7 cellular contexts compared by ENCODE assay signal in the genomic region with DNA sequence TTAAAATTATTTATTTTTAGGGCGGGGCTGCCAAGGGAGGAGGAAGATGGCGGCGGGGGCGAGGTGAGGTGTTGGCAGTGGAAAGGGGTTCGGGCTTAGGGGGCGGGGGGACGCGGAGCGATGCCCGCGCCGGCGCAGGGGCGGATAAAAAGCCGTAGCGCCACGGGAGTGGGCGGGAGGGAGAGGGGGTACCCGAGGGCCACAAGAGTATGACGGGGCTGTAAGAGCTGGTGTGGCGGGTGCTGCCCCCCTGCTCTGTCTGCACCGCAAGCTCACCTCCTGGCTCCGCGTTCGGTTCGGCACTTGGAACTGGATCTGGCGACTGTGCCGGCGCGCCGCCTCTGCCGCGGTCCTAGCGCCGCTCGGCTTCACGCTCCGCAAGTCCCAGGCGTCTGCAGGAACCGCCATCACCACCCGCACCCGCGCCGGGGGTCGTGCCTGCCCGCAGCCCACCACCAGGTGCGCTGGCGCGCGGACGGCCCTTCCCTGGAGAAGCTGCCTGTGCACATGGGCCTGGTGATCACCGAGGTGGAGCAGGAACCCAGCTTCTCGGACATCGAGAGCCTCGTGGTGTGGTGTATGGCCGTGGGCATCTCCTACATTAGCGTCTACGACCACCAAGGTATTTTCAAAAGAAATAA.
DNase-seq lines count a peak whose midpoint lies in the region; ATAC-seq and TF ChIP-seq lines count a peak whose summit lies in the region.

No MANE protein-coding gene starts in this region.

- BruUV-seq in Panc1 (replicated peaks; lab: Mats Ljungman, UMichigan) = no TSS peak

- in situ Hi-C loops in Panc1 (cut with HindIII; ENCODE audit: low pct_unique_long_range_greater_than_20kb, low sequenced_read_pairs) = no loop called here

- POLR2A ChIA-PET in GM10248 (lab: Yijun Ruan, JAX) (no interaction called here), Panc1 (lab: Charles Lee) (no interaction called here)

- peaks cover 9% of the 10 kb centered on the region for H3K36me3 Mint-ChIP-seq in type B pancreatic cell

- no peaks in the 10 kb centered on the region for H3K27me3 Mint-ChIP-seq in type B pancreatic cell

- intact Hi-C loops in Panc1 (cut with micrococcal nuclease; ENCODE audit: unreplicated experiment) = no loop called here

- 3 to 6% methylated on average over 19 to 38 of the region's 58 CpGs for WGBS in mesodermal cell (ENCODE audit: insufficient coverage in 2 of 2), 2 experiments

- no peaks in the 10 kb centered on the region for H3K9me3 ChIP-seq in Panc1 (ENCODE audit: control insufficient read depth, insufficient read depth, low read depth, low read length)
- H3K9me3 ChIP-seq in mesodermal cell (ENCODE audit: control insufficient read depth, low read length) = no peaks in the 10 kb centered on the region

- DNase-seq in GM10248 (ENCODE audit: extremely low spot score) = peak; percentile 26
- DNase-seq in Panc1 (ENCODE audit: low read depth, low spot score) = no peak
- DNase-seq in epithelial cell of esophagus (ENCODE audit: low read depth) = peak; percentile 53
- DNase-seq in type B pancreatic cell (ENCODE audit: extremely low spot score, unreplicated experiment) = peak; percentile 84
- no peak for DNase-seq in COLO829 (ENCODE audit: low spot score)

- H3K4me1 ChIP-seq in Panc1 (ENCODE audit: control insufficient read depth, insufficient read depth, low read length) = no peaks in the 10 kb centered on the region
- no peaks in the 10 kb centered on the region for H3K4me1 ChIP-seq in mesodermal cell (ENCODE audit: control insufficient read depth, insufficient read depth, low read length, poor library complexity, severe bottlenecking)

- H3K4me3 ChIP-seq in Panc1 (ENCODE audit: low read depth in 2 of 2, low read length in 2 of 2) (peak overlapping the region; percentile 45 to 55), epithelial cell of esophagus (ENCODE audit: low read length) (peak overlapping the region; percentile 68), mesodermal cell (ENCODE audit: extremely low read depth, insufficient read depth, low read length, poor library complexity, severe bottlenecking) (peak overlapping the region; percentile 60)

- ATAC-seq in HG02678 (IDR thresholded peaks at IDR 0.05; ENCODE audit: unreplicated experiment) (peak; percentile 77), Panc1 (peak; percentile 87)

- CTCF ChIA-PET in GM10248 (lab: Yijun Ruan, JAX) = no interaction called here
- CTCF ChIA-PET in Panc1 (lab: Charles Lee) = no interaction called here

- peak overlapping the region; percentile 92 for H3K4me3 Mint-ChIP-seq in type B pancreatic cell

- no peaks in the 10 kb centered on the region for H3K9me3 Mint-ChIP-seq in type B pancreatic cell

- H3K27ac ChIP-seq in Panc1 (ENCODE audit: low read length) (no peak overlapping the region), mesodermal cell (ENCODE audit: low read depth, low read length, severe bottlenecking) (no peak overlapping the region)

- H3K27ac Mint-ChIP-seq in type B pancreatic cell = peak overlapping the region; percentile 73

- no peak for TF ChIP-seq CTCF in GM10248 (IDR thresholded peaks at IDR 0.05; ENCODE audit: control extremely low read depth, extremely low read depth, low read depth, missing control alignments)
- TF ChIP-seq CTCF in Panc1 (IDR thresholded peaks at IDR 0.05) = no peak
- TF ChIP-seq CTCF in epithelial cell of esophagus (IDR thresholded peaks at IDR 0.05; ENCODE audit: insufficient read depth, low read depth, low read length, missing control alignments) = no peak
- peak; percentile 69 for TF ChIP-seq CTCF in type B pancreatic cell (conservative IDR thresholded peaks at IDR 0.05)

- H3K36me3 ChIP-seq in Panc1 (ENCODE audit: control insufficient read depth, insufficient read depth, low read length) = no peaks in the 10 kb centered on the region
- H3K36me3 ChIP-seq in mesodermal cell (ENCODE audit: control insufficient read depth, insufficient read depth, low read length) = no peaks in the 10 kb centered on the region

- peaks cover 12% of the 10 kb centered on the region for H3K4me1 Mint-ChIP-seq in type B pancreatic cell (ENCODE audit: unreplicated experiment)

- no peaks in the 10 kb centered on the region for H3K27me3 ChIP-seq in Panc1 (ENCODE audit: control insufficient read depth, insufficient read depth, low read length)

Comparison
In these comparisons a context has a peak if more than half of its experiments do, and no peak if none do; other contexts are left out.
1. DNase-seq: peak in GM10248 (single experiment), epithelial cell of esophagus (single experiment) and type B pancreatic cell (single experiment); none in Panc1 (single experiment) and COLO829 (single experiment).
2. Peak in every context shown above with its lines, with median percentiles within 50 percentile points of each other: H3K4me3 ChIP-seq.